Comparison of ENCODE assay signal across 8 cellular contexts in genomic region chr1:204398197-204399125, GRCh38. TPM values are rescaled to one million over a fixed set of nuclear protein-coding genes. Genes with fewer than 3 reads are reported as not detected.
A peak's percentile ranks its signal among the peaks of the same experiment; 100 is the strongest.
DNase-seq lines count a peak whose midpoint lies in the region; ATAC-seq and TF ChIP-seq lines count a peak whose summit lies in the region.

No MANE protein-coding gene starts in this region.

- no peaks in the 10 kb centered on the region for H3K9me3 Mint-ChIP-seq in osteocyte (ENCODE audit: unreplicated experiment)

- no peaks in the 10 kb centered on the region for H3K4me1 Mint-ChIP-seq in osteocyte (ENCODE audit: unreplicated experiment)

- H3K36me3 ChIP-seq in MG63: peaks cover 63% of the 10 kb centered on the region

- peak; percentile 96 for DNase-seq in DMS53 (lab: John Stamatoyannopoulos, UW)
- peak; percentile 77 for DNase-seq in MG63
- peak; percentile 48 for DNase-seq in activated naive CD4-positive, alpha-beta T cell treated with Interleukin-2 at 50 U/mL for 16 hours
- DNase-seq in germinal center (ENCODE audit: low spot score): peak; percentile 86
- peak; percentile 84 for DNase-seq in osteocyte (ENCODE audit: extremely low spot score, unreplicated experiment)
- no peak for DNase-seq in OCI-M2 (lab: John Stamatoyannopoulos, UW; ENCODE audit: unreplicated experiment)

- peak overlapping the region; percentile 44 for H3K27ac Mint-ChIP-seq in osteocyte (ENCODE audit: unreplicated experiment)

- peaks cover 5% of the 10 kb centered on the region for H3K27me3 Mint-ChIP-seq in osteocyte (ENCODE audit: unreplicated experiment)

- no peak overlapping the region for H3K4me3 ChIP-seq in MG63

- ATAC-seq in GM21737 (IDR thresholded peaks at IDR 0.05; ENCODE audit: unreplicated experiment): peak; percentile 67

- 0 out of 2 replicates have a peak, but pooled peaks cover 4% of the 10 kb centered on the region for H3K9me3 ChIP-seq in MG63

- peaks cover 20% of the 10 kb centered on the region for H3K36me3 Mint-ChIP-seq in osteocyte (ENCODE audit: unreplicated experiment)

- no peak overlapping the region for H3K4me3 Mint-ChIP-seq in osteocyte (ENCODE audit: unreplicated experiment)

- H3K27me3 ChIP-seq in MG63: no peaks in the 10 kb centered on the region

- TF ChIP-seq CTCF in osteocyte (IDR thresholded peaks at IDR 0.05): peak; percentile 83

TF ChIP-seq in PFSK-1, 5 proteins besides CTCF, POLR2A, EP300 and RAD21:
- no peak for TF ChIP-seq SIN3A (IDR thresholded peaks at IDR 0.05; ENCODE audit: borderline replicate concordance, insufficient read depth, low read length)
- no peak for TF ChIP-seq REST (IDR thresholded peaks at IDR 0.05; ENCODE audit: insufficient read depth in 1 of 2, low read depth in 2 of 2, low read length in 2 of 2)
- TF ChIP-seq POLR2AphosphoS5 (IDR thresholded peaks at IDR 0.05; ENCODE audit: low read depth, low read length): peak; percentile 32; the same call in 1 of the 2 replicates
- peak; percentile 64 for TF ChIP-seq FOXP2 (optimal IDR thresholded peaks at IDR 0.05; ENCODE audit: borderline replicate concordance, extremely low read depth, extremely low read length, insufficient read depth)
- TF ChIP-seq TAF1 (IDR thresholded peaks at IDR 0.05; ENCODE audit: borderline replicate concordance, insufficient read depth, low read length): no peak

RNA-seq across cellular contexts. Expression of gene PPP1R15B, which starts 13.2 kb away (rescaled TPM):
- 35.0 and 36.8 TPM in 2 replicates for total RNA-seq in MG63 (2014; rRNA removed; shearing (Covaris generic); ENCODE audit: low replicate concordance)
- 16.5 TPM for polyA plus RNA-seq in PFSK-1 (2012; ENCODE audit: insufficient read length, low read depth)
- total RNA-seq in osteocyte: 46.1 and 47.4 TPM in 2 replicates

RNA-seq across cellular contexts. Expression of gene PLEKHA6, which starts 38.7 kb away (rescaled TPM):
- total RNA-seq in MG63 (2014; rRNA removed; shearing (Covaris generic); ENCODE audit: low replicate concordance): not detected in 2 replicates
- polyA plus RNA-seq in PFSK-1 (2012; ENCODE audit: insufficient read length, low read depth): 4.8 TPM
- total RNA-seq in osteocyte: 0.24 and 0.26 TPM in 2 replicates
